In genomic region chr2:20183373-20183772, GRCh38 we compare ENCODE assay signal across 11 cellular contexts.
"Had no signal": no experiment of that assay in that cellular context is flagged by ENCODE, and none has a peak within 500 bp of the region (broad histone marks: within the 10 kb centered on the region; RNA-seq: fewer than 3 reads in every experiment).

No MANE protein-coding gene starts in this region.

- H3K4me1 ChIP-seq: left ventricle myocardium inferior, right atrium auricular region had no signal

- H3K36me3 ChIP-seq: heart right ventricle, left ventricle myocardium inferior, right atrium auricular region had no signal

- H3K4me2 ChIP-seq: smooth muscle cell had no signal

- ATAC-seq: activated T-cell treated with anti-CD3 and anti-CD28 coated beads, Interleukin-2, amount 50 U/mL, for 4 hours; heart right ventricle; stimulated activated memory B cell treated with anti-CD40 and anti-IgM and Interleukin-4, amounts not matched to agents 10 μg/mL and 1 μg/mL and 100 μg/mL, for 72 hours; T-cell had no signal

- H3K27me3 ChIP-seq: heart right ventricle, right atrium auricular region had no signal

- H3K4me3 ChIP-seq: heart right ventricle, left ventricle myocardium inferior, right atrium auricular region, smooth muscle cell had no signal

- H3K27ac ChIP-seq: heart right ventricle, left ventricle myocardium inferior, right atrium auricular region, VCaP had no signal

- H3K9me3 ChIP-seq: heart right ventricle, left ventricle myocardium inferior, right atrium auricular region had no signal

- DNase-seq: activated CD4-positive, alpha-beta memory T cell treated with anti-CD3 and anti-CD28 coated beads for 36 hours; activated gamma-delta T cell treated with Interleukin-2 at 50 U/mL for 16 hours; activated T-cell treated with anti-CD3 and anti-CD28 coated beads, Interleukin-2, amount 50 U/mL, for 4 hours; heart right ventricle; substantia nigra; T-cell had no signal
